Comparison of ENCODE assay signal across 8 cellular contexts in genomic region chr22:43883012-43883661, GRCh38.
A peak's percentile ranks its signal among the peaks of the same experiment; 100 is the strongest.
DNase-seq lines count a peak whose midpoint lies in the region; ATAC-seq and TF ChIP-seq lines count a peak whose summit lies in the region.

No MANE protein-coding gene starts in this region.

- H3K4me2 ChIP-seq in MM.1S (ENCODE audit: low read depth, low read length) = no peak overlapping the region

- H3K27ac ChIP-seq in MM.1S (ENCODE audit: low read length) (no peak overlapping the region), SK-N-MC (no peak overlapping the region)

- H3F3A ChIP-seq in MM.1S (ENCODE audit: insufficient read depth, low read length) = no peaks in the 10 kb centered on the region; the same call in 1 of the 2 replicates

- no peak overlapping the region for H3K4me3 ChIP-seq in MM.1S (ENCODE audit: low read length)
- no peak overlapping the region for H3K4me3 ChIP-seq in SK-N-MC
- H3K4me3 ChIP-seq in adipocyte (ENCODE audit: low read length) = no peak overlapping the region

- peak; percentile 46 for DNase-seq in NCI-H510A treated with DMSO at 0.1 percent for 48 hours (lab: John Stamatoyannopoulos, UW)
- no peak for DNase-seq in NCI-H510A (lab: John Stamatoyannopoulos, UW)
- DNase-seq in MM.1S = peak; percentile 61
- peak; percentile 2 for DNase-seq in SK-N-MC (ENCODE audit: low read depth, low spot score)
- DNase-seq in adipocyte (ENCODE audit: low read depth) = peak; percentile 78
- peak; percentile 93 for DNase-seq in iPS-NIHi11 (ENCODE audit: low spot score)
- peak; percentile 24 to 25 for DNase-seq in stimulated activated CD4-positive, alpha-beta T cell treated with anti-CD3 and anti-CD28 coated beads, Interleukin-4, amount 100 ng/mL, for 4 hours

- no peaks in the 10 kb centered on the region for H4K20me1 ChIP-seq in MM.1S (ENCODE audit: insufficient read depth, low read length)

- TF ChIP-seq CTCF in MM.1S (IDR thresholded peaks at IDR 0.05; ENCODE audit: low read length) = peak; percentile 76

- no peak for ATAC-seq in GM18858 (IDR thresholded peaks at IDR 0.05; ENCODE audit: unreplicated experiment)

- no peaks in the 10 kb centered on the region for H3K36me3 ChIP-seq in MM.1S (replicated peaks; ENCODE audit: insufficient read depth, low read length)
- no peaks in the 10 kb centered on the region for H3K36me3 ChIP-seq in SK-N-MC (ENCODE audit: insufficient read depth, low read length)
- H3K36me3 ChIP-seq in adipocyte (ENCODE audit: control insufficient read depth, insufficient read depth, low read length, severe bottlenecking) = no peaks in the 10 kb centered on the region

- H3K4me1 ChIP-seq in MM.1S (ENCODE audit: low read length) (peaks cover 7% of the 10 kb centered on the region; the same call in 1 of the 2 replicates), adipocyte (ENCODE audit: control insufficient read depth, insufficient read depth, low read length) (no peaks in the 10 kb centered on the region)

- no peaks in the 10 kb centered on the region for H3K9me2 ChIP-seq in MM.1S (replicated peaks; ENCODE audit: insufficient read depth, low read length)

- no peak overlapping the region for H2AFZ ChIP-seq in MM.1S (ENCODE audit: low read length)

- no peaks in the 10 kb centered on the region for H3K79me2 ChIP-seq in MM.1S (ENCODE audit: low read length)

- peaks cover 67% of the 10 kb centered on the region for H3K27me3 ChIP-seq in MM.1S (replicated peaks; ENCODE audit: insufficient read depth, low read length)
- peaks cover 42% of the 10 kb centered on the region for H3K27me3 ChIP-seq in adipocyte (replicated peaks; ENCODE audit: control insufficient read depth, insufficient read depth, low read length)

- no peak overlapping the region for H3K9ac ChIP-seq in MM.1S (ENCODE audit: low read length)
- H3K9ac ChIP-seq in SK-N-MC (ENCODE audit: insufficient read length) = no peak overlapping the region
- no peak overlapping the region for H3K9ac ChIP-seq in adipocyte (ENCODE audit: low read length)

- H3K9me3 ChIP-seq in MM.1S (replicated peaks; ENCODE audit: insufficient read depth, low read length) (no peaks in the 10 kb centered on the region), SK-N-MC (ENCODE audit: low read depth, low read length) (no peaks in the 10 kb centered on the region), adipocyte (ENCODE audit: control insufficient read depth, low read length) (peaks cover 5% of the 10 kb centered on the region)
